Comparison of ENCODE assay signal across 1 cellular context in genomic region chr2:176405477-176405876, GRCh38.
TF ChIP-seq lines count a peak whose summit lies in the region.

No MANE protein-coding gene starts in this region.

TF ChIP-seq in GM12878, 131 proteins besides CTCF, POLR2A, EP300 and RAD21 (continued from another document and continues in another):
- TF ChIP-seq STAT1 (conservative IDR thresholded peaks at IDR 0.05) (no peak), SMARCA5 (IDR thresholded peaks at IDR 0.05) (no peak), CREB1 (IDR thresholded peaks at IDR 0.05; ENCODE audit: low read depth) (no peak), RAD51 (IDR thresholded peaks at IDR 0.05) (no peak), POLR2AphosphoS2 (IDR thresholded peaks at IDR 0.05; ENCODE audit: low read depth, low read length) (no peak), KAT2A (conservative IDR thresholded peaks at IDR 0.05; ENCODE audit: control insufficient read depth, low read depth, low read length) (no peak), MYB (IDR thresholded peaks at IDR 0.05; ENCODE audit: borderline replicate concordance, low read depth, low read length) (no peak), PKNOX1 (IDR thresholded peaks at IDR 0.05) (peak; percentile 96), SREBF2 (IDR thresholded peaks at IDR 0.05; ENCODE audit: low read length) (no peak), PBX3 (IDR thresholded peaks at IDR 0.05; ENCODE audit: insufficient replicate concordance, low read depth, low read length) (peak; percentile 82), RELB (IDR thresholded peaks at IDR 0.05; ENCODE audit: low read depth) (no peak), SRF (IDR thresholded peaks at IDR 0.05; ENCODE audit: low read depth in 2 of 2, low read length in 2 of 2) (no peak), RELA (IDR thresholded peaks at IDR 0.05; ENCODE audit: borderline replicate concordance, partially characterized antibody) (no peak), BMI1 (IDR thresholded peaks at IDR 0.05; ENCODE audit: borderline replicate concordance) (peak; percentile 54; the same call in 1 of the 2 replicates), ETV6 (conservative IDR thresholded peaks at IDR 0.05 in 1 of 2, IDR thresholded peaks at IDR 0.05 in 1 of 2; ENCODE audit: borderline replicate concordance in 1 of 2, low read depth in 1 of 2) (no peak), IKZF2 (IDR thresholded peaks at IDR 0.05) (peak; percentile 66 to 82; a peak in 3 of 4 replicates), MTA2 (IDR thresholded peaks at IDR 0.05; ENCODE audit: low read depth) (peak; percentile 87), ZNF622 (IDR thresholded peaks at IDR 0.05) (no peak), SPI1 (IDR thresholded peaks at IDR 0.05; ENCODE audit: borderline replicate concordance, insufficient read depth, low read depth, low read length) (peak; percentile 91), E2F4 (IDR thresholded peaks at IDR 0.05; ENCODE audit: low read depth, low read length) (no peak), USF1 (IDR thresholded peaks at IDR 0.05; ENCODE audit: borderline replicate concordance, extremely low read length, insufficient read depth, low read depth, low read length) (no peak), POLR2AphosphoS5 (IDR thresholded peaks at IDR 0.05; ENCODE audit: low read length) (no peak), WRNIP1 (IDR thresholded peaks at IDR 0.05; ENCODE audit: borderline replicate concordance, low read depth, low read length) (no peak), EZH2 (IDR thresholded peaks at IDR 0.05; ENCODE audit: borderline replicate concordance, control insufficient read depth, low read depth, low read length) (no peak), JUNB (IDR thresholded peaks at IDR 0.05) (no peak), E2F8 (IDR thresholded peaks at IDR 0.05; ENCODE audit: low read depth, partially characterized antibody) (no peak), CBX3 (IDR thresholded peaks at IDR 0.05; ENCODE audit: borderline replicate concordance, low read depth) (no peak), STAT3 (IDR thresholded peaks at IDR 0.05; ENCODE audit: low read depth, low read length) (no peak), NFIC (IDR thresholded peaks at IDR 0.05; ENCODE audit: low read depth, low read length) (no peak), YBX1 (IDR thresholded peaks at IDR 0.05) (no peak), BHLHE40 (IDR thresholded peaks at IDR 0.05; ENCODE audit: borderline replicate concordance in 1 of 2, low read depth in 2 of 2, low read length in 1 of 2) (no peak), REST (IDR thresholded peaks at IDR 0.05; ENCODE audit: low read depth, low read length) (no peak), ZNF592 (IDR thresholded peaks at IDR 0.05) (no peak), DPF2 (IDR thresholded peaks at IDR 0.05) (peak; percentile 81), HCFC1 (IDR thresholded peaks at IDR 0.05; ENCODE audit: low read length) (no peak), ZBTB40 (IDR thresholded peaks at IDR 0.05; ENCODE audit: borderline replicate concordance) (no peak), CHD1 (IDR thresholded peaks at IDR 0.05; ENCODE audit: low read depth, low read length) (no peak), MTA3 (IDR thresholded peaks at IDR 0.05; ENCODE audit: borderline replicate concordance, low read length) (no peak), IKZF1 (conservative IDR thresholded peaks at IDR 0.05) (peak; percentile 59; the same call in 1 of the 2 replicates), TCF7 (IDR thresholded peaks at IDR 0.05; ENCODE audit: borderline replicate concordance) (no peak), PAX5 (IDR thresholded peaks at IDR 0.05; ENCODE audit: borderline replicate concordance, low read depth, low read length) (0 out of 2 replicates have a peak, but pooled peaks have one; percentile 37), EED (IDR thresholded peaks at IDR 0.05; ENCODE audit: low read depth) (no peak), MXI1 (IDR thresholded peaks at IDR 0.05; ENCODE audit: low read depth, low read length) (no peak)
